ENCODE assay signal across 32 cellular contexts in the genomic region with DNA sequence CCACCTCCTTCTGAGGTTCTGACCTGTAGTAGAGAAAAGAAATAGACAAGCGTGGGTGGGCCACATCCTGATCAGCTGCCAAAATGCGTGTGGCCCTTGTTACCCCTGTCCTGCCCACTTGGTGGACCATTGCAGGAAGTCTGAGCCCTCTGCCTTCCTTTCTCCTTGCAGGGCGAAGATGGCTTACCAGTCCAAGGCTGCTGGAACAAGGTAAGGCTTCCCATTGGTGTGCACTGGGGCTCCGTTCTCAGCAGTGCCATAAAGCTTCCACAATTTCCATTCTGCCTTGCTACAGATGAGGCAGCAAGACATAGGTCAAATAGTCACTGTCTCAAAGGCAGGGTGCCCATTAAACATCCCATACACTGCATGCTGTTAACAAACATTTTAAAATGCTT.
"Had no signal": no experiment of that assay in that cellular context is flagged by ENCODE, and none has a peak within 500 bp of the region (broad histone marks: within the 10 kb centered on the region; RNA-seq: fewer than 3 reads in every experiment).

No MANE protein-coding gene starts in this region.

- H3K4me2 ChIP-seq: SK-N-SH had no signal

- H3K27me3 ChIP-seq: ascending aorta, breast epithelium, MG63, SJSA1 had no signal

- H3K9me3 ChIP-seq: ascending aorta, breast epithelium, MG63, SJSA1, SK-N-SH had no signal

- ATAC-seq: activated T-cell treated with anti-CD3 and anti-CD28 coated beads, Interleukin-2, amount 50 U/mL, for 4 hours; Panc1 had no signal

- H3K9ac ChIP-seq: SK-N-SH had no signal

- H3K4me3 Mint-ChIP-seq: activated B cell treated with CpG ODN at 0.5 μM for 24 hours; activated CD4-positive, alpha-beta memory T cell treated with anti-CD3 and anti-CD28 coated beads for 36 hours; activated naive CD8-positive, alpha-beta T cell treated with anti-CD3 and anti-CD28 coated beads, Interleukin-2, amount 10 ng/mL, durations not matched to agents 7 days and 5 days; activated T-cell treated with anti-CD3 and anti-CD28 coated beads, Interleukin-2, amount 50 U/mL, for 4 hours; activated T-helper 1 cell treated with anti-CD3 and anti-CD28 coated beads, Interleukin-12 subunit alpha, Interleukin-12 subunit beta, Interleukin-2, Interleukin-4 antibody, amounts not matched to agents 30 ng/mL and 10 ng/mL and 1 ng/mL, durations not matched to agents 14 hours and 24 hours and 36 hours; T-helper 1 cell treated with Interleukin-12 subunit alpha and Interleukin-12 subunit beta and Interleukin-4 antibody, amounts not matched to agents 30 μg/mL and 1 μg/mL, for 36 hours had no signal

- DNase-seq: activated B cell treated with CpG ODN at 0.5 μM for 24 hours; activated CD4-positive, alpha-beta memory T cell treated with anti-CD3 and anti-CD28 coated beads for 36 hours; activated CD4-positive, alpha-beta T cell treated with anti-CD3 and anti-CD28 coated beads for 4 hours; activated CD4-positive, alpha-beta T cell treated with anti-CD3 and anti-CD28 coated beads, Interleukin-2, amount 50 U/mL, for 1 hour; activated CD4-positive, CD25-positive, alpha-beta regulatory T cell treated with anti-CD3 and anti-CD28 coated beads, Interleukin-2, amount 50 U/mL, for 72 hours; activated CD8-positive, alpha-beta memory T cell treated with anti-CD3 and anti-CD28 coated beads, Interleukin-2, amount 50 U/mL, for 4 hours; activated naive CD4-positive, alpha-beta T cell; activated naive CD4-positive, alpha-beta T cell treated with anti-CD3 and anti-CD28 coated beads, Interleukin-2, amount 50 U/mL, for 16 hours; activated naive CD8-positive, alpha-beta T cell treated with anti-CD3 and anti-CD28 coated beads, Interleukin-2, amount 10 ng/mL, durations not matched to agents 7 days and 5 days; activated T-cell treated with anti-CD3 and anti-CD28 coated beads for 4 hours; activated T-cell treated with anti-CD3 and anti-CD28 coated beads, Interleukin-2, amount 50 U/mL, for 4 hours; caudate nucleus; Kasumi-1; KG1; MG63; NCI-H1048; NCI-H1105 treated with DMSO at 0.1 percent for 48 hours; NCI-H1436; NCI-H1694; NCI-H1930; NCI-H2081 treated with DMSO at 0.1 percent for 48 hours; NCI-H226; NCI-H446 treated with DMSO at 0.1 percent for 48 hours; NCI-H524; SHP77 treated with DMSO at 0.1 percent for 48 hours; SK-N-SH had no signal

- H3K27ac Mint-ChIP-seq: activated B cell treated with CpG ODN at 0.5 μM for 24 hours; activated CD4-positive, alpha-beta memory T cell treated with anti-CD3 and anti-CD28 coated beads for 36 hours; activated naive CD8-positive, alpha-beta T cell treated with anti-CD3 and anti-CD28 coated beads, Interleukin-2, amount 10 ng/mL, durations not matched to agents 7 days and 5 days; activated T-helper 1 cell treated with anti-CD3 and anti-CD28 coated beads, Interleukin-12 subunit alpha, Interleukin-12 subunit beta, Interleukin-2, Interleukin-4 antibody, amounts not matched to agents 30 ng/mL and 10 ng/mL and 1 ng/mL, durations not matched to agents 14 hours and 24 hours and 36 hours; T-helper 1 cell treated with Interleukin-12 subunit alpha and Interleukin-12 subunit beta and Interleukin-4 antibody, amounts not matched to agents 30 μg/mL and 1 μg/mL, for 36 hours had no signal

- H3K4me3 ChIP-seq: ascending aorta, breast epithelium, MG63, SJSA1 had no signal

- H3K36me3 Mint-ChIP-seq: activated CD4-positive, alpha-beta memory T cell treated with anti-CD3 and anti-CD28 coated beads for 36 hours; activated naive CD8-positive, alpha-beta T cell treated with anti-CD3 and anti-CD28 coated beads, Interleukin-2, amount 10 ng/mL, durations not matched to agents 7 days and 5 days had no signal

- H3K27ac ChIP-seq: ascending aorta, breast epithelium, SJSA1 had no signal

- H3K9me3 Mint-ChIP-seq: activated B cell treated with CpG ODN at 0.5 μM for 24 hours; activated CD4-positive, alpha-beta memory T cell treated with anti-CD3 and anti-CD28 coated beads for 36 hours; activated naive CD8-positive, alpha-beta T cell treated with anti-CD3 and anti-CD28 coated beads, Interleukin-2, amount 10 ng/mL, durations not matched to agents 7 days and 5 days; activated T-cell treated with anti-CD3 and anti-CD28 coated beads, Interleukin-2, amount 50 U/mL, for 4 hours; activated T-helper 1 cell treated with anti-CD3 and anti-CD28 coated beads, Interleukin-12 subunit alpha, Interleukin-12 subunit beta, Interleukin-2, Interleukin-4 antibody, amounts not matched to agents 30 ng/mL and 10 ng/mL and 1 ng/mL, durations not matched to agents 14 hours and 24 hours and 36 hours; T-helper 1 cell treated with Interleukin-12 subunit alpha and Interleukin-12 subunit beta and Interleukin-4 antibody, amounts not matched to agents 30 μg/mL and 1 μg/mL, for 36 hours had no signal

- H3K4me1 ChIP-seq: ascending aorta, breast epithelium had no signal

- H3K27me3 Mint-ChIP-seq: activated B cell treated with CpG ODN at 0.5 μM for 24 hours had no signal

- H3K36me3 ChIP-seq: ascending aorta, breast epithelium, MG63 had no signal
